22 cellular contexts compared by ENCODE assay signal in genomic region chr4:102400898-102401297, GRCh38.
"Had no signal": no experiment of that assay in that cellular context is flagged by ENCODE, and none has a peak within 500 bp of the region (broad histone marks: within the 10 kb centered on the region; RNA-seq: fewer than 3 reads in every experiment).

No MANE protein-coding gene starts in this region.

- H3K9ac ChIP-seq: SK-N-SH had no signal

- DNase-seq: Karpas-422, KG1, MG63, NCI-H1092 treated with DMSO at 0.1 percent for 48 hours, NCI-H1417, NCI-H1436 treated with DMSO at 0.1 percent for 48 hours, NCI-H1694, NCI-H187 treated with DMSO at 0.1 percent for 48 hours, NCI-H2081, NCI-H2107, NCI-H2227 treated with DMSO at 0.1 percent for 48 hours, NCI-H524 treated with DMSO at 0.1 percent for 48 hours, NCI-H69, NCI-H774, PC-3, SHP77, SK-N-SH, SW 1271, T-cell had no signal

- H3K27ac ChIP-seq: HL-60, RWPE1 had no signal

- H3K4me3 ChIP-seq: MG63 had no signal

- H3K9me3 ChIP-seq: MG63, SK-N-SH had no signal

- ATAC-seq: Panc1, PC-3, T-cell had no signal

- H3K27me3 ChIP-seq: MG63 had no signal

- H3K36me3 ChIP-seq: MG63 had no signal

- H3K4me2 ChIP-seq: SK-N-SH had no signal
